In genomic region chrX:29531336-29531735, GRCh38 we compare ENCODE assay signal across 15 cellular contexts.
A peak's percentile ranks its signal among the peaks of the same experiment; 100 is the strongest.
DNase-seq lines count a peak whose midpoint lies in the region; ATAC-seq, FAIRE-seq and TF ChIP-seq lines count a peak whose summit lies in the region.
"Had no signal": no experiment of that assay in that cellular context is flagged by ENCODE, and none has a peak within 500 bp of the region (broad histone marks: within the 10 kb centered on the region; RNA-seq: fewer than 3 reads in every experiment).

No MANE protein-coding gene starts in this region.

- H3K27me3 Mint-ChIP-seq in T-helper 2 cell treated with Interferon-gamma antibody and Interleukin-4, amounts not matched to agents 5 μg/mL and 100 μg/mL, for 36 hours (ENCODE audit: low read depth), result no peaks in the 10 kb centered on the region
- H3K27me3 Mint-ChIP-seq in effector memory CD8-positive, alpha-beta T cell, result no peaks in the 10 kb centered on the region
- H3K27me3 Mint-ChIP-seq: activated CD4-positive, alpha-beta T cell treated with anti-CD3 and anti-CD28 coated beads, Interleukin-2, amount 10 ng/mL, durations not matched to agents 24 days and 14 days; progenitor cell of endocrine pancreas had no signal

- DNase-seq in GM12892 (ENCODE audit: insufficient read length) (no peak), H54 (ENCODE audit: insufficient read length, low spot score) (no peak), WERI-Rb-1 (no peak)
- DNase-seq in T-helper 2 cell treated with Interferon-gamma antibody and Interleukin-4, amounts not matched to agents 5 μg/mL and 100 μg/mL, for 36 hours (ENCODE audit: low spot score), result no peak
- DNase-seq in effector memory CD8-positive, alpha-beta T cell, result no peak
- DNase-seq: activated CD4-positive, alpha-beta T cell treated with anti-CD3 and anti-CD28 coated beads, Interleukin-2, amount 10 ng/mL, durations not matched to agents 24 days and 14 days; body of pancreas; stimulated activated CD4-positive, alpha-beta T cell treated with anti-CD3 and anti-CD28 coated beads, Interleukin-2, amount 100 ng/mL, for 24 hours had no signal

- H3K27ac ChIP-seq in WERI-Rb-1, result no peak overlapping the region
- H3K27ac ChIP-seq: body of pancreas had no signal

- FAIRE-seq in GM12892 (lab: Jason Lieb, UNC) (peak; percentile 33), H54 (lab: Jason Lieb, UNC) (no peak)
- FAIRE-seq: D721Med had no signal

- no peak overlapping the region for H3K4me3 ChIP-seq in WERI-Rb-1 (ENCODE audit: low read depth, low read length)
- H3K4me3 ChIP-seq: body of pancreas had no signal

- no peak overlapping the region for H3K27ac Mint-ChIP-seq in T-helper 2 cell treated with Interferon-gamma antibody and Interleukin-4, amounts not matched to agents 5 μg/mL and 100 μg/mL, for 36 hours
- no peak overlapping the region for H3K27ac Mint-ChIP-seq in effector memory CD8-positive, alpha-beta T cell
- H3K27ac Mint-ChIP-seq: activated CD4-positive, alpha-beta T cell treated with anti-CD3 and anti-CD28 coated beads, Interleukin-2, amount 10 ng/mL, durations not matched to agents 24 days and 14 days; HFFc6; progenitor cell of endocrine pancreas had no signal

- no peak for TF ChIP-seq POLR2A in GM12892 (IDR thresholded peaks at IDR 0.05; ENCODE audit: low read depth, low read length)
- no peak for TF ChIP-seq POLR2A in H54 (IDR thresholded peaks at IDR 0.05; ENCODE audit: low read depth, low read length)

- H3K4me3 Mint-ChIP-seq in T-helper 2 cell treated with Interferon-gamma antibody and Interleukin-4, amounts not matched to agents 5 μg/mL and 100 μg/mL, for 36 hours, result no peak overlapping the region
- H3K4me3 Mint-ChIP-seq in effector memory CD8-positive, alpha-beta T cell, result no peak overlapping the region
- H3K4me3 Mint-ChIP-seq: activated CD4-positive, alpha-beta T cell treated with anti-CD3 and anti-CD28 coated beads, Interleukin-2, amount 10 ng/mL, durations not matched to agents 24 days and 14 days; HFFc6 had no signal

- no peak for TF ChIP-seq CTCF in WERI-Rb-1 (IDR thresholded peaks at IDR 0.05; ENCODE audit: low read depth, low read length)

- H3K36me3 ChIP-seq in WERI-Rb-1, result no peaks in the 10 kb centered on the region

- no peaks in the 10 kb centered on the region for H3K36me3 Mint-ChIP-seq in T-helper 2 cell treated with Interferon-gamma antibody and Interleukin-4, amounts not matched to agents 5 μg/mL and 100 μg/mL, for 36 hours (ENCODE audit: low read depth)
- H3K36me3 Mint-ChIP-seq in effector memory CD8-positive, alpha-beta T cell (ENCODE audit: insufficient read depth), result no peaks in the 10 kb centered on the region

- ATAC-seq in GM19328 (IDR thresholded peaks at IDR 0.05; ENCODE audit: unreplicated experiment), result peak; percentile 94
- ATAC-seq in HG02610 (IDR thresholded peaks at IDR 0.05; ENCODE audit: unreplicated experiment), result peak; percentile 53
- ATAC-seq in HG03139 (IDR thresholded peaks at IDR 0.05; ENCODE audit: unreplicated experiment), result peak; percentile 91
- no peak for ATAC-seq in effector memory CD8-positive, alpha-beta T cell (replicated peaks)
- ATAC-seq: body of pancreas, Panc1 had no signal

- H3K27me3 ChIP-seq in WERI-Rb-1 (ENCODE audit: insufficient read depth, low read depth, severe bottlenecking), result peaks cover 3% of the 10 kb centered on the region
- H3K27me3 ChIP-seq: body of pancreas had no signal

- no peaks in the 10 kb centered on the region for H3K9me3 ChIP-seq in WERI-Rb-1 (ENCODE audit: severe bottlenecking)
- H3K9me3 ChIP-seq: body of pancreas had no signal

- H3K4me1 Mint-ChIP-seq in T-helper 2 cell treated with Interferon-gamma antibody and Interleukin-4, amounts not matched to agents 5 μg/mL and 100 μg/mL, for 36 hours (ENCODE audit: low read depth), result no peaks in the 10 kb centered on the region
- H3K4me1 Mint-ChIP-seq in effector memory CD8-positive, alpha-beta T cell (ENCODE audit: low read depth in 2 of 2), result no peaks in the 10 kb centered on the region
- H3K4me1 Mint-ChIP-seq: activated CD4-positive, alpha-beta T cell treated with anti-CD3 and anti-CD28 coated beads, Interleukin-2, amount 10 ng/mL, durations not matched to agents 24 days and 14 days had no signal

- H3K9me3 Mint-ChIP-seq in T-helper 2 cell treated with Interferon-gamma antibody and Interleukin-4, amounts not matched to agents 5 μg/mL and 100 μg/mL, for 36 hours, result peaks cover 6% of the 10 kb centered on the region
- H3K9me3 Mint-ChIP-seq in effector memory CD8-positive, alpha-beta T cell, result peaks cover 0 to 2% of the 10 kb centered on the region in 2 donors
- H3K9me3 Mint-ChIP-seq: activated CD4-positive, alpha-beta T cell treated with anti-CD3 and anti-CD28 coated beads, Interleukin-2, amount 10 ng/mL, durations not matched to agents 24 days and 14 days; HFFc6 had no signal
